ENCODE assay signal across 24 cellular contexts in the genomic region with DNA sequence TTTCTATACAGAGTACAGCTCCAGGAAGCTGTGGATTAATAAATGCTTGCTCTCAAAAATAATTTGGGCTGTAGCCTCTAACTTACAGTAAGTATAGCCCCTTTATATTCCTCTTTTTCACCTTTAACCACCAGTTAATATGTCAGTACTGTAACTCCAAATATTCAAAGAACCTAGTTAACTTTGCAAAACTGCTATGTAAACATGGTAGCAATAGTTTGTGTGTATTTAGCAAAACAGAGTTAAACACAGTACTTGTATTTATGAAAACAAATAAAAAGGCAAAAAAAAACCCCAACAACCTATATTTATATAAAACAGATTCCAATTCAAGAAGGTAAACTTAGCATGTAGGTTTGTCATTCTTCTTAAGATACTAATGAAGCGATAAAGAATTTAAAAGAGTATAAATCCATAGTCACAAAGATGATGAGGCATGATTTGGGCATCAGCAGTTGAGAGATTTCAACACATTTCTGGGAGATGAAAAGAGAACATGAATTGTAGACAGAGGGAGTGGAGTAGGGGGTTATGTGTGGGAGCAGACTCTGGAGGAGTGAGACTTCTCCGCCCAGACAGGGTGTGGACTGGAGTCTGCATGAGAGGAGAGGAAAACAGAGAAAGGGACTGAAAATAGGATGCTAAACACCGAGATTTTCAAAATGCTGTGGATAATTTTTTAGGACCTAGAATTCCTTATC. TPM values are rescaled to one million over a fixed set of nuclear protein-coding genes. Genes with fewer than 3 reads are reported as not detected.
DNase-seq lines count a peak whose midpoint lies in the region; TF ChIP-seq lines count a peak whose summit lies in the region.
"Had no signal": no experiment of that assay in that cellular context is flagged by ENCODE, and none has a peak within 500 bp of the region (broad histone marks: within the 10 kb centered on the region; RNA-seq: fewer than 3 reads in every experiment).

No MANE protein-coding gene starts in this region.

- H3K9ac ChIP-seq in mammary epithelial cell (ENCODE audit: insufficient read depth, low read length) (no peak overlapping the region), smooth muscle cell (ENCODE audit: low read depth) (no peak overlapping the region), H9 (ENCODE audit: extremely low read depth, insufficient read length, low read length) (no peak overlapping the region)

- H3K4me3 ChIP-seq in mammary epithelial cell (replicated peaks in 1 of 3; ENCODE audit: insufficient read depth in 1 of 3, low read depth in 2 of 3, low read length in 3 of 3) (no peak overlapping the region), smooth muscle cell (no peak overlapping the region)
- H3K4me3 ChIP-seq: coronary artery, tibial nerve had no signal

- H3K79me2 ChIP-seq in mammary epithelial cell (ENCODE audit: insufficient read depth, low read length) (no peaks in the 10 kb centered on the region), smooth muscle cell (ENCODE audit: low read depth) (no peaks in the 10 kb centered on the region), H9 (ENCODE audit: insufficient read depth, low read length) (no peaks in the 10 kb centered on the region)

- H3K23ac ChIP-seq in H9 (ENCODE audit: insufficient read length, low read depth, low read length): no peak overlapping the region

- H4K8ac ChIP-seq in H9 (replicated peaks; ENCODE audit: insufficient read length, low read depth, low read length): no peak overlapping the region

- H3K56ac ChIP-seq in H9 (ENCODE audit: insufficient read length, low read depth, low read length): no peak overlapping the region

- BruUV-seq in mammary epithelial cell (replicated peaks; lab: Mats Ljungman, UMichigan): no TSS peak

- no peak overlapping the region for H3K18ac ChIP-seq in H9 (ENCODE audit: insufficient read length, low read depth, low read length)

- no peak overlapping the region for H3K4me2 ChIP-seq in mammary epithelial cell (ENCODE audit: insufficient read depth, low read depth, low read length)
- no peak overlapping the region for H3K4me2 ChIP-seq in smooth muscle cell
- no peak overlapping the region for H3K4me2 ChIP-seq in H9 (ENCODE audit: insufficient read depth, insufficient read length, low read length)

- no peak overlapping the region for H3K27ac ChIP-seq in mammary epithelial cell (ENCODE audit: insufficient read depth, low read depth, low read length)
- no peak overlapping the region for H3K27ac ChIP-seq in smooth muscle cell (ENCODE audit: low read depth)
- H3K27ac ChIP-seq in H9 (ENCODE audit: insufficient read length, low read depth, low read length): no peak overlapping the region
- H3K27ac ChIP-seq: coronary artery, tibial nerve had no signal

- H3K4me1 ChIP-seq in mammary epithelial cell (ENCODE audit: insufficient read depth, low read length) (no peaks in the 10 kb centered on the region), smooth muscle cell (ENCODE audit: low read depth) (no peaks in the 10 kb centered on the region), H9 (ENCODE audit: insufficient read depth, low read length) (no peaks in the 10 kb centered on the region)

- intact Hi-C loops in mammary epithelial cell (cut with micrococcal nuclease): no loop called here

- DNase-seq in OCI-M1 (lab: John Stamatoyannopoulos, UW) (peak; percentile 40), mammary epithelial cell (no peak), iris pigment epithelial cell (ENCODE audit: low read depth) (peak; percentile 35), smooth muscle cell (lab: John Stamatoyannopoulos, UW; ENCODE audit: unreplicated experiment) (no peak), NCI-H345 treated with DMSO at 0.1 percent for 48 hours (lab: John Stamatoyannopoulos, UW; ENCODE audit: unreplicated experiment) (no peak), C1 segment of cervical spinal cord (lab: John Stamatoyannopoulos, UW) (no peak), H9 (no peak)
- DNase-seq: activated CD4-positive, CD25-positive, alpha-beta regulatory T cell treated with anti-CD3 and anti-CD28 coated beads, Interleukin-2, amount 50 U/mL, for 72 hours; activated T-cell treated with anti-CD3 and anti-CD28 coated beads, Interleukin-2, amount 50 U/mL, for 48 hours; AML-193; DMS79; hypothalamus; Kasumi-1; natural killer cell; NCI-H1105 treated with DMSO at 0.1 percent for 48 hours; NCI-H2107; NCI-H524; stimulated activated CD4-positive, alpha-beta T cell treated with anti-CD3 and anti-CD28 coated beads, Interleukin-1b, Interleukin-23, amount 100 ng/mL, for 48 hours; stimulated activated naive CD4-positive, alpha-beta T cell treated with Interleukin-2 at 50 U/mL for 16 hours; T-helper 9 cell had no signal

- H2BK15ac ChIP-seq in H9 (ENCODE audit: low read depth, low read length): no peak overlapping the region

- H3K9me3 ChIP-seq in mammary epithelial cell (replicated peaks; ENCODE audit: insufficient read depth, low read length): no peaks in the 10 kb centered on the region
- no peaks in the 10 kb centered on the region for H3K9me3 ChIP-seq in smooth muscle cell (replicated peaks; ENCODE audit: low read depth)
- no peaks in the 10 kb centered on the region for H3K9me3 ChIP-seq in H9 (ENCODE audit: control insufficient read depth, low read depth, low read length)
- H3K9me3 ChIP-seq: tibial nerve had no signal

- H3K36me3 ChIP-seq in mammary epithelial cell (ENCODE audit: insufficient read depth, low read length) (no peaks in the 10 kb centered on the region), smooth muscle cell (ENCODE audit: low read depth) (no peaks in the 10 kb centered on the region)
- H3K36me3 ChIP-seq: tibial nerve had no signal

- in situ Hi-C loops in mammary epithelial cell (cut with MboI; ENCODE audit: low sequenced_read_pairs in 2 of 2): loop anchor here (5.0 kb wide), 2 partner anchors 170 to 175 kb away; no protein-coding TSS in a partner anchor

- no peak overlapping the region for H4K5ac ChIP-seq in H9 (ENCODE audit: insufficient read length, low read depth, low read length)

- no peak overlapping the region for H3K14ac ChIP-seq in H9 (ENCODE audit: insufficient read depth, low read length)

- no peaks in the 10 kb centered on the region; a peak in 1 of 5 replicates for H3K9me3 Mint-ChIP-seq in H9
- H3K9me3 Mint-ChIP-seq: activated naive CD4-positive, alpha-beta T cell treated with anti-CD3 and anti-CD28 coated beads, Interleukin-2, amount 50 U/mL, for 72 hours; memory B cell; natural killer cell had no signal

- dilution Hi-C loops in mammary epithelial cell (cut with HindIII; ENCODE audit: low sequenced_read_pairs): no loop called here

- no peak overlapping the region; a peak in 1 of 7 replicates for H3K27ac Mint-ChIP-seq in H9
- H3K27ac Mint-ChIP-seq: memory B cell, natural killer cell had no signal

- no peak overlapping the region for H3T11ph ChIP-seq in H9 (ENCODE audit: low read length)

- H4K20me1 ChIP-seq in mammary epithelial cell (ENCODE audit: insufficient read depth, low read length) (no peaks in the 10 kb centered on the region), smooth muscle cell (ENCODE audit: low read depth) (no peaks in the 10 kb centered on the region), H9 (ENCODE audit: control insufficient read depth, insufficient read depth, insufficient read length) (no peaks in the 10 kb centered on the region)

- CTCF ChIA-PET in mammary epithelial cell (lab: Charles Lee; ENCODE audit: low non-redundant PET): no interaction called here

- no peaks in the 10 kb centered on the region for H3K36me3 Mint-ChIP-seq in H9 (ENCODE audit: insufficient read depth in 1 of 3, low read depth in 3 of 3)
- H3K36me3 Mint-ChIP-seq: activated naive CD4-positive, alpha-beta T cell treated with anti-CD3 and anti-CD28 coated beads, Interleukin-2, amount 50 U/mL, for 72 hours; memory B cell; natural killer cell had no signal

- no peaks in the 10 kb centered on the region for H3K79me1 ChIP-seq in H9 (ENCODE audit: insufficient read depth, low read depth, low read length, poor library complexity, severe bottlenecking)

- H4K91ac ChIP-seq in H9 (ENCODE audit: insufficient read length, low read depth, low read length): no peak overlapping the region

- H3K27me3 ChIP-seq in mammary epithelial cell (ENCODE audit: insufficient read depth, low read length): no peaks in the 10 kb centered on the region
- H3K27me3 ChIP-seq in smooth muscle cell (ENCODE audit: low read depth): no peaks in the 10 kb centered on the region
- no peaks in the 10 kb centered on the region for H3K27me3 ChIP-seq in H9 (ENCODE audit: insufficient read depth, low read length)
- H3K27me3 ChIP-seq: tibial nerve had no signal

- H2BK20ac ChIP-seq in H9 (ENCODE audit: low read depth, low read length, poor library complexity, severe bottlenecking): no peak overlapping the region

- H3K27me3 Mint-ChIP-seq in H9 (ENCODE audit: low read depth): no peaks in the 10 kb centered on the region; the same call in none of the 2 replicates

- H3F3A ChIP-seq in smooth muscle cell (ENCODE audit: low read depth): peaks cover 4% of the 10 kb centered on the region

- H3K23me2 ChIP-seq in H9 (ENCODE audit: insufficient read length, low read depth, low read length, poor library complexity, severe bottlenecking): no peaks in the 10 kb centered on the region

- H2AFZ ChIP-seq in mammary epithelial cell (ENCODE audit: low read depth, low read length) (peak overlapping the region; percentile 26), smooth muscle cell (ENCODE audit: low read depth) (peak overlapping the region; percentile 28), H9 (ENCODE audit: low read length) (no peak overlapping the region)

- no peak overlapping the region for H3K4me3 Mint-ChIP-seq in H9
- H3K4me3 Mint-ChIP-seq: memory B cell, natural killer cell had no signal

- 67% methylated on average over 3 of the region's 3 CpGs for WGBS in mammary epithelial cell (ENCODE audit: low coverage, missing lambda C conversion rate)
- 61% methylated on average over 3 of the region's 3 CpGs for WGBS in smooth muscle cell (ENCODE audit: low lambda C conversion rate)
- WGBS in H9 (ENCODE audit: extremely low coverage, insufficient read length, low lambda C conversion rate): no CpG with 5 or more reads among the region's 3 CpGs

- no peak overlapping the region for H2BK5ac ChIP-seq in H9 (ENCODE audit: insufficient read length, low read length)

- H2BK120ac ChIP-seq in H9 (ENCODE audit: low read depth, low read length, poor library complexity, severe bottlenecking): no peak overlapping the region

- no peak overlapping the region for H3K4ac ChIP-seq in H9 (ENCODE audit: low read depth, low read length)

- no peaks in the 10 kb centered on the region for H3K4me1 Mint-ChIP-seq in H9
- H3K4me1 Mint-ChIP-seq: memory B cell, natural killer cell had no signal

- no peak overlapping the region for H2BK12ac ChIP-seq in H9 (ENCODE audit: insufficient read length, low read depth, low read length)

- no peak overlapping the region for H2AK5ac ChIP-seq in H9 (ENCODE audit: insufficient read length, low read length)

- no peak for TF ChIP-seq CTCF in mammary epithelial cell (conservative IDR thresholded peaks at IDR 0.05 in 1 of 2, IDR thresholded peaks at IDR 0.05 in 1 of 2; ENCODE audit: extremely low read depth in 1 of 2, insufficient read depth in 1 of 2, low read depth in 1 of 2, low read length in 2 of 2)
- no peak for TF ChIP-seq CTCF in smooth muscle cell (IDR thresholded peaks at IDR 0.05; ENCODE audit: borderline replicate concordance, insufficient read depth, poor library complexity, severe bottlenecking)
- no peak for TF ChIP-seq CTCF in H9 (conservative IDR thresholded peaks at IDR 0.05)

RNA-seq across cellular contexts. Expression of a gene that starts 47.0 kb away (rescaled TPM):
- total RNA-seq in mammary epithelial cell (10 to 100 TPM; 57.2 to 93.5 TPM), smooth muscle cell (76.4 and 88.3 TPM in 2 replicates), H9 (2021) (22.4 and 23.0 TPM in 2 replicates)
- polyA plus RNA-seq in mammary epithelial cell (65.6 TPM), smooth muscle cell (42.6 and 53.8 TPM in 2 replicates)
- 106 TPM for polyA minus RNA-seq in mammary epithelial cell

RNA-seq across cellular contexts. Expression of a gene that starts 55.9 kb away (rescaled TPM):
- total RNA-seq in mammary epithelial cell: 10 to 100 TPM; 30.7 to 81.4 TPM
- polyA plus RNA-seq in mammary epithelial cell: 46.2 TPM
- 47.2 TPM for polyA minus RNA-seq in mammary epithelial cell
- total RNA-seq in smooth muscle cell: 135 and 140 TPM in 2 replicates
- 83.3 and 103 TPM in 2 replicates for polyA plus RNA-seq in smooth muscle cell
- total RNA-seq in H9 (2021): 14.8 and 15.2 TPM in 2 replicates

Comparison
In these comparisons a context has a peak if more than half of its experiments do, and no peak if none do; other contexts are left out.
1. DNase-seq: peak in OCI-M1 (single experiment) and iris pigment epithelial cell (single experiment); none in mammary epithelial cell (single experiment), smooth muscle cell (single experiment), NCI-H345 treated with DMSO at 0.1 percent for 48 hours (single experiment), C1 segment of cervical spinal cord (0 of 14) and H9 (single experiment).